In the genomic region with DNA sequence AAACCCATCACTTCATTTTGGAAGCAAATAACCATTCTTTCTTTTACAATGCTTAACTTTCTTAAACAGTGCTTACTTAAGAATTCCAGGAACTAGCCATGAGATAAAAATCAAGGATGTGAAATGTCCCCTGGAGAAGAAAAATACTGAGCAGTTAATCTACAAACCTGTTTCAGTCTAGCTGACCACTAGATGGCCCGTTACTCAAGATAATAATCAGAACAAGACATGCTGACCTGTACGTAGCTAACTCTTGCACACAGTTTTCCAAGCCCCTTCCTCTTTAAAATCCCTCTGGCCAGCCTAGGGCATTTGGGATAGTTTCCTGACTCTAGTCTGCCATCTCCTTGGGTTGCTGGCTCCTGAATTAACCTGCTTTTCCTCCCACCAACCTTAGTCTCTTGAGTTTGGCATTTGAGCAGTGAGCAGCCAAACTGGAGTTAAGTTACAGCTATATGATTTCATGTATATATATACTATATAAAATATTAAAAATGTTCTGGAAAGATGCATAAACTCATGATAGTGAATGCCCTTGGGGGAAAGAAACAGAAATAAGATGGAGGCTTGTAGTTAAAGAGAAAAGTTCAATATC, we compare ENCODE assay signal across 8 cellular contexts. TPM values are rescaled to one million over a fixed set of nuclear protein-coding genes. Genes with fewer than 3 reads are reported as not detected.
DNase-seq lines count a peak whose midpoint lies in the region; ATAC-seq, FAIRE-seq and TF ChIP-seq lines count a peak whose summit lies in the region.

No MANE protein-coding gene starts in this region.

- H3K4me2 ChIP-seq in mesendoderm (ENCODE audit: low read length) = no peak overlapping the region

- no peaks in the 10 kb centered on the region for H3K79me2 ChIP-seq in mesendoderm (ENCODE audit: control insufficient read depth, insufficient read depth, low read length)

- no peaks in the 10 kb centered on the region for H3K9me3 ChIP-seq in suprapubic skin

- no peak overlapping the region for H4K5ac ChIP-seq in mesendoderm (ENCODE audit: low read length)

- H3K27me3 ChIP-seq in bronchial epithelial cell (ENCODE audit: control insufficient read depth, insufficient read depth, low read length) (no peaks in the 10 kb centered on the region), mesendoderm (ENCODE audit: insufficient read depth, low read length, poor library complexity) (no peaks in the 10 kb centered on the region), suprapubic skin (no peaks in the 10 kb centered on the region)

- no peak overlapping the region for H3K18ac ChIP-seq in mesendoderm (ENCODE audit: low read length)

- peak; percentile 43 for DNase-seq in AG09309 (ENCODE audit: low read depth)
- DNase-seq in GM20000 (ENCODE audit: low spot score) = peak; percentile 38
- peak; percentile 52 to 73 for DNase-seq in NCI-H524 (lab: John Stamatoyannopoulos, UW)
- peak; percentile 54 for DNase-seq in bronchial epithelial cell (ENCODE audit: low read depth)
- DNase-seq in mesendoderm = peak; percentile 85
- DNase-seq in suprapubic skin (ENCODE audit: low spot score in 2 of 2) = no peak
- DNase-seq in stimulated activated CD4-positive, alpha-beta T cell treated with anti-CD3 and anti-CD28 coated beads, Interleukin-1b, Interleukin-23, amount 100 ng/mL, for 48 hours = no peak

- H2BK15ac ChIP-seq in mesendoderm (replicated peaks; ENCODE audit: low read depth) = no peak overlapping the region

- H3K36me3 ChIP-seq in bronchial epithelial cell (ENCODE audit: control insufficient read depth, insufficient read depth, low read length) (no peaks in the 10 kb centered on the region), mesendoderm (ENCODE audit: control insufficient read depth, insufficient read depth, low read length) (no peaks in the 10 kb centered on the region), suprapubic skin (peaks cover 3% of the 10 kb centered on the region)

- H2BK5ac ChIP-seq in mesendoderm (ENCODE audit: low read length) = no peak overlapping the region

- TF ChIP-seq CTCF in AG09309 (IDR thresholded peaks at IDR 0.05; ENCODE audit: control insufficient read depth, insufficient read depth, low read depth, low read length, missing control alignments) (peak; percentile 65), GM20000 (IDR thresholded peaks at IDR 0.05; ENCODE audit: extremely low read depth, missing control alignments) (peak; percentile 50), bronchial epithelial cell (IDR thresholded peaks at IDR 0.05; ENCODE audit: insufficient read depth, low read length, severe bottlenecking) (peak; percentile 55), suprapubic skin (IDR thresholded peaks at IDR 0.05) (peak in 1 of 2 donors; percentile 30)

- FAIRE-seq in bronchial epithelial cell (lab: Jason Lieb, UNC) = no peak

- TF ChIP-seq POLR2A in suprapubic skin (IDR thresholded peaks at IDR 0.05) = no peak

- H2AK5ac ChIP-seq in mesendoderm (ENCODE audit: low read length) = no peak overlapping the region

- H3K4me1 ChIP-seq in mesendoderm (ENCODE audit: control insufficient read depth, low read depth, low read length) (no peaks in the 10 kb centered on the region), suprapubic skin (no peaks in the 10 kb centered on the region)

- WGBS in mesendoderm (ENCODE audit: extremely low coverage, insufficient coverage, low lambda C conversion rate) = no CpG with 5 or more reads among the region's 2 CpGs
- WGBS in suprapubic skin = 49% methylated on average over 2 of the region's 2 CpGs

- TF ChIP-seq EP300 in suprapubic skin (IDR thresholded peaks at IDR 0.05) = no peak

- no peak overlapping the region for H3K4ac ChIP-seq in mesendoderm (ENCODE audit: low read depth, low read length)

- no peak for ATAC-seq in GM21619 (IDR thresholded peaks at IDR 0.05; ENCODE audit: unreplicated experiment)

- no peaks in the 10 kb centered on the region for H3K79me1 ChIP-seq in mesendoderm (ENCODE audit: low read length)

- H3K4me3 ChIP-seq in AG09309 (ENCODE audit: control insufficient read depth, low read depth, low read length) (no peak overlapping the region), bronchial epithelial cell (ENCODE audit: low read depth, low read length) (no peak overlapping the region), mesendoderm (ENCODE audit: low read length) (no peak overlapping the region), suprapubic skin (no peak overlapping the region)

- H3K9ac ChIP-seq in mesendoderm (ENCODE audit: low read length) = no peak overlapping the region

- H3K56ac ChIP-seq in mesendoderm (ENCODE audit: low read length) = no peak overlapping the region

- no peak overlapping the region for H3K23ac ChIP-seq in mesendoderm (ENCODE audit: low read length)

- H3K27ac ChIP-seq in mesendoderm (ENCODE audit: low read depth, low read length) = no peak overlapping the region
- no peak overlapping the region for H3K27ac ChIP-seq in suprapubic skin

- H2BK120ac ChIP-seq in mesendoderm (ENCODE audit: low read depth, low read length) = no peak overlapping the region

- H4K8ac ChIP-seq in mesendoderm (ENCODE audit: low read depth, low read length) = no peak overlapping the region

RNA-seq across cellular contexts. Expression of gene TRAF1, which starts 59.3 kb away (rescaled TPM):
- 0.79 and 1.0 TPM in 2 replicates for total RNA-seq in bronchial epithelial cell
- polyA plus RNA-seq in mesendoderm (2013, experiment 1 of 2) = 0.29 TPM
- 0.27 TPM for polyA plus RNA-seq in mesendoderm (2013, experiment 2 of 2)
- 10 to 100 TPM in 1 of 4 donors, 1 to 10 TPM in 3; 3.5 to 12.2 (median 7.5) TPM for total RNA-seq in suprapubic skin

Comparison
In these comparisons a context has a peak if more than half of its experiments do, and no peak if none do; other contexts are left out.
1. DNase-seq: peak in AG09309 (single experiment), GM20000 (single experiment), NCI-H524 (2 of 2), bronchial epithelial cell (single experiment) and mesendoderm (single experiment); none in suprapubic skin (0 of 2) and stimulated activated CD4-positive, alpha-beta T cell treated with anti-CD3 and anti-CD28 coated beads, Interleukin-1b, Interleukin-23, amount 100 ng/mL, for 48 hours (single experiment).